8 cellular contexts compared by ENCODE assay signal in genomic region chr22:46542011-46542985, GRCh38. TPM values are rescaled to one million over a fixed set of nuclear protein-coding genes. Genes with fewer than 3 reads are reported as not detected.
DNase-seq lines count a peak whose midpoint lies in the region; ATAC-seq and TF ChIP-seq lines count a peak whose summit lies in the region.

No MANE protein-coding gene starts in this region.

- H3K9me3 Mint-ChIP-seq in immature natural killer cell, result no peaks in the 10 kb centered on the region

- H3K4me3 ChIP-seq in NB4 (ENCODE audit: low read depth, low read length) (no peak overlapping the region), astrocyte of the spinal cord (ENCODE audit: low read depth, low read length) (no peak overlapping the region)

- peaks cover 8 to 17% (median 8%) of the 10 kb centered on the region in 3 donors for H3K27me3 Mint-ChIP-seq in immature natural killer cell (ENCODE audit: low read depth in 3 of 3)

- no peak for TF ChIP-seq POLR2A in NB4 (IDR thresholded peaks at IDR 0.05; ENCODE audit: extremely low read depth, insufficient read length)

- no peak overlapping the region for H3K4me3 Mint-ChIP-seq in immature natural killer cell

- TF ChIP-seq CTCF in NB4 (IDR thresholded peaks at IDR 0.05; ENCODE audit: low read depth, low read length) (peak; percentile 87), astrocyte of the spinal cord (IDR thresholded peaks at IDR 0.05; ENCODE audit: low read depth, low read length) (peak; percentile 98)

- peak; percentile 44 for ATAC-seq in GM18858 (IDR thresholded peaks at IDR 0.05; ENCODE audit: unreplicated experiment)
- no peak for ATAC-seq in GM18870 (IDR thresholded peaks at IDR 0.05; ENCODE audit: unreplicated experiment)

- peaks cover 9 to 14% of the 10 kb centered on the region in 2 donors for H3K4me1 Mint-ChIP-seq in immature natural killer cell

- peak; percentile 93 for DNase-seq in AG08396 (ENCODE audit: low spot score)
- peak; percentile 87 for DNase-seq in NB4 (ENCODE audit: low read depth)
- DNase-seq in UCSD-AML1 (lab: John Stamatoyannopoulos, UW; ENCODE audit: unreplicated experiment), result peak; percentile 73
- DNase-seq in astrocyte of the spinal cord (ENCODE audit: low read depth, low spot score), result peak; percentile 52
- DNase-seq in immature natural killer cell, result peak; percentile 74 to 82 (median 79)
- DNase-seq in stimulated activated CD4-positive, alpha-beta T cell treated with anti-CD3 and anti-CD28 coated beads, Interleukin-1b, Interleukin-23, amount 100 ng/mL, for 4 hours (ENCODE audit: low read depth in 2 of 2), result peak; percentile 60 to 64

- no peaks in the 10 kb centered on the region for H3K36me3 Mint-ChIP-seq in immature natural killer cell

- in situ Hi-C loops in astrocyte of the spinal cord (cut with HindIII; ENCODE audit: low sequenced_read_pairs), result no loop called here

- H3K27ac Mint-ChIP-seq in immature natural killer cell, result no peak overlapping the region

RNA-seq across cellular contexts. Expression of gene CELSR1, which starts 4.9 kb away (rescaled TPM):
- 1 to 10 TPM in 2 of 3 donors, under 1 TPM in 1; 0.24 to 1.6 (median 1.2) TPM for polyA plus RNA-seq in immature natural killer cell
